Comparison of ENCODE assay signal across 23 cellular contexts in genomic region chr21:44980562-44981489, GRCh38. TPM values are rescaled to one million over a fixed set of nuclear protein-coding genes. Genes with fewer than 3 reads are reported as not detected.
A peak's percentile ranks its signal among the peaks of the same experiment; 100 is the strongest.
DNase-seq lines count a peak whose midpoint lies in the region; TF ChIP-seq lines count a peak whose summit lies in the region.
"Had no signal": no experiment of that assay in that cellular context is flagged by ENCODE, and none has a peak within 500 bp of the region (broad histone marks: within the 10 kb centered on the region; RNA-seq: fewer than 3 reads in every experiment).

No MANE protein-coding gene starts in this region.

- peak overlapping the region in 7 of 11 experiments; percentile 18 to 46 (median 38); a peak in 11 of 22 replicates for H3K4me2 ChIP-seq in BLaER1 treated with 17β-estradiol and CSF1 and Interleukin-3, amounts not matched to agents 10 nM and 100 nM

- H3K4me1 Mint-ChIP-seq in endodermal cell: no peaks in the 10 kb centered on the region
- peaks cover 2% of the 10 kb centered on the region for H3K4me1 Mint-ChIP-seq in progenitor cell of endocrine pancreas (ENCODE audit: low read depth)
- H3K4me1 Mint-ChIP-seq in HFFc6 (ENCODE audit: low read depth): peaks cover 4% of the 10 kb centered on the region; the same call in 1 of the 2 replicates

- H4K20me1 ChIP-seq in BLaER1 treated with 17β-estradiol and CSF1 and Interleukin-3, amounts not matched to agents 10 nM and 100 nM: peaks cover 8 to 77% (median 42%) of the 10 kb centered on the region in 11 experiments; a peak in 21 of 22 replicates

- H3K36me3 Mint-ChIP-seq in endodermal cell (ENCODE audit: low read depth): peaks cover 12% of the 10 kb centered on the region
- peaks cover 2% of the 10 kb centered on the region for H3K36me3 Mint-ChIP-seq in progenitor cell of endocrine pancreas (ENCODE audit: insufficient read depth)
- H3K36me3 Mint-ChIP-seq in HFFc6 (ENCODE audit: low read depth): no peaks in the 10 kb centered on the region

- no peak overlapping the region for H3K4me3 ChIP-seq in BLaER1 treated with 17β-estradiol and CSF1 and Interleukin-3, amounts not matched to agents 10 nM and 100 nM
- H3K4me3 ChIP-seq in HUES48 (ENCODE audit: low read depth, low read length) (no peak overlapping the region), endodermal cell (ENCODE audit: low read length) (no peak overlapping the region)
- H3K4me3 ChIP-seq: left lung, mucosa of descending colon, SJCRH30, thyroid gland had no signal

- peaks cover 10 to 34% (median 20%) of the 10 kb centered on the region in 11 experiments; a peak in 20 of 22 replicates for H3K36me3 ChIP-seq in BLaER1 treated with 17β-estradiol and CSF1 and Interleukin-3, amounts not matched to agents 10 nM and 100 nM
- H3K36me3 ChIP-seq in HUES48 (ENCODE audit: control insufficient read depth, insufficient read depth, low read length) (peaks cover 10% of the 10 kb centered on the region; the same call in 1 of the 2 replicates), endodermal cell (ENCODE audit: control insufficient read depth, insufficient read depth, low read length) (no peaks in the 10 kb centered on the region)

- 90% methylated on average over 30 to 38 of the region's 38 CpGs for WGBS in endodermal cell (ENCODE audit: insufficient coverage in 1 of 2, insufficient read length in 1 of 2), 2 experiments

- no peak for DNase-seq in endodermal cell
- no peak for DNase-seq in progenitor cell of endocrine pancreas (ENCODE audit: low spot score, unreplicated experiment)
- no peak for DNase-seq in stimulated activated naive CD4-positive, alpha-beta T cell treated with Interleukin-2 at 50 U/mL for 16 hours (lab: John Stamatoyannopoulos, UW)
- no peak for DNase-seq in NCI-H2029 (lab: John Stamatoyannopoulos, UW)
- no peak for DNase-seq in HFFc6
- DNase-seq: activated effector memory CD4-positive, alpha-beta T cell treated with anti-CD3 and anti-CD28 coated beads, Interleukin-2, amount 50 U/mL, for 16 hours; amniotic stem cell; cerebellar nuclear complex; DMS79 treated with DMSO at 0.1 percent for 48 hours; effector CD8-positive, alpha-beta T cell; mucosa of descending colon; NCI-H1694 treated with DMSO at 0.1 percent for 48 hours; NCI-H2227 treated with DMSO at 0.1 percent for 48 hours; NCI-H82; nucleus accumbens; PC-3; SJCRH30; stimulated activated CD4-positive, alpha-beta T cell treated with anti-CD3 and anti-CD28 coated beads, Interleukin-15, amount 100 ng/mL, for 24 hours; thyroid gland had no signal

- H3K9ac ChIP-seq in BLaER1 treated with 17β-estradiol and CSF1 and Interleukin-3, amounts not matched to agents 10 nM and 100 nM: 0 out of 22 replicates have a peak overlapping the region, but pooled peaks of 1 of the 11 experiments have one; percentile 27
- no peak overlapping the region for H3K9ac ChIP-seq in HUES48 (ENCODE audit: low read depth, low read length)
- H3K9ac ChIP-seq in endodermal cell (ENCODE audit: extremely low read depth, low read length, poor library complexity, severe bottlenecking): no peak overlapping the region

- H3K27ac Mint-ChIP-seq in endodermal cell: peak overlapping the region; percentile 70
- peak overlapping the region; percentile 31 for H3K27ac Mint-ChIP-seq in progenitor cell of endocrine pancreas
- no peak overlapping the region for H3K27ac Mint-ChIP-seq in HFFc6
- H3K27ac Mint-ChIP-seq: T-helper 1 cell treated with Interleukin-12 subunit alpha and Interleukin-12 subunit beta and Interleukin-4 antibody, amounts not matched to agents 30 μg/mL and 1 μg/mL, for 36 hours had no signal

- H3K27me3 Mint-ChIP-seq in endodermal cell (ENCODE audit: insufficient read depth) (no peaks in the 10 kb centered on the region), progenitor cell of endocrine pancreas (no peaks in the 10 kb centered on the region), HFFc6 (ENCODE audit: insufficient read depth) (no peaks in the 10 kb centered on the region; the same call in none of the 2 replicates)

- H3K4me1 ChIP-seq in BLaER1 treated with 17β-estradiol and CSF1 and Interleukin-3, amounts not matched to agents 10 nM and 100 nM: peaks cover 29 to 79% (median 73%) of the 10 kb centered on the region in 10 experiments
- no peaks in the 10 kb centered on the region for H3K4me1 ChIP-seq in HUES48 (ENCODE audit: control insufficient read depth, insufficient read depth, low read length)
- H3K4me1 ChIP-seq in endodermal cell (ENCODE audit: control insufficient read depth, insufficient read depth, low read length): no peaks in the 10 kb centered on the region

- no peaks in the 10 kb centered on the region for H3K9me3 Mint-ChIP-seq in endodermal cell
- no peaks in the 10 kb centered on the region for H3K9me3 Mint-ChIP-seq in progenitor cell of endocrine pancreas (ENCODE audit: low read depth)
- H3K9me3 Mint-ChIP-seq in HFFc6: no peaks in the 10 kb centered on the region
- H3K9me3 Mint-ChIP-seq: T-helper 1 cell treated with Interleukin-12 subunit alpha and Interleukin-12 subunit beta and Interleukin-4 antibody, amounts not matched to agents 30 μg/mL and 1 μg/mL, for 36 hours had no signal

- H3K27me3 ChIP-seq in BLaER1 treated with 17β-estradiol and CSF1 and Interleukin-3, amounts not matched to agents 10 nM and 100 nM: peaks cover 0 to 20% (median 0%) of the 10 kb centered on the region in 11 experiments; a peak in 8 of 22 replicates
- no peaks in the 10 kb centered on the region for H3K27me3 ChIP-seq in HUES48 (ENCODE audit: control insufficient read depth, insufficient read depth, low read length)
- no peaks in the 10 kb centered on the region for H3K27me3 ChIP-seq in endodermal cell (ENCODE audit: control insufficient read depth, insufficient read depth, low read length, poor library complexity, severe bottlenecking)
- H3K27me3 ChIP-seq: left lung, SJCRH30, thyroid gland had no signal

- TF ChIP-seq CTCF in endodermal cell (conservative IDR thresholded peaks at IDR 0.05): no peak
- no peak for TF ChIP-seq CTCF in progenitor cell of endocrine pancreas (IDR thresholded peaks at IDR 0.05; ENCODE audit: unreplicated experiment)
- no peak for TF ChIP-seq CTCF in HFFc6 (IDR thresholded peaks at IDR 0.05)

- H3K27ac ChIP-seq in BLaER1 treated with 17β-estradiol and CSF1 and Interleukin-3, amounts not matched to agents 10 nM and 100 nM: 0 out of 22 replicates have a peak overlapping the region, but pooled peaks of 1 of the 11 experiments have one; percentile 14
- H3K27ac ChIP-seq in HUES48 (ENCODE audit: low read depth, low read length) (peak overlapping the region; percentile 35), endodermal cell (ENCODE audit: low read depth, low read length) (peak overlapping the region; percentile 64)
- H3K27ac ChIP-seq: left lung, SJCRH30, thyroid gland had no signal

- H3K4me3 Mint-ChIP-seq in endodermal cell (no peak overlapping the region), progenitor cell of endocrine pancreas (ENCODE audit: low read depth) (no peak overlapping the region), HFFc6 (no peak overlapping the region)
- H3K4me3 Mint-ChIP-seq: T-helper 1 cell treated with Interleukin-12 subunit alpha and Interleukin-12 subunit beta and Interleukin-4 antibody, amounts not matched to agents 30 μg/mL and 1 μg/mL, for 36 hours had no signal

- H3K9me3 ChIP-seq in BLaER1 treated with 17β-estradiol and CSF1 and Interleukin-3, amounts not matched to agents 10 nM and 100 nM (replicated peaks in 1 of 11): no peaks in the 10 kb centered on the region
- H3K9me3 ChIP-seq in HUES48 (ENCODE audit: control insufficient read depth, insufficient read depth, low read length) (no peaks in the 10 kb centered on the region), endodermal cell (ENCODE audit: control insufficient read depth, low read length) (no peaks in the 10 kb centered on the region)
- H3K9me3 ChIP-seq: left lung, mucosa of descending colon, SJCRH30, thyroid gland had no signal

RNA-seq across cellular contexts. Expression of gene SLX9, which starts 41.0 kb away (rescaled TPM):
- total RNA-seq in endodermal cell (10 to 100 TPM; 38.0 to 48.9 TPM), progenitor cell of endocrine pancreas (33.1 and 36.0 TPM in 2 replicates)
- 27.9 TPM for polyA plus RNA-seq in endodermal cell (2013, experiment 1 of 2)
- polyA plus RNA-seq in endodermal cell (2013, experiment 2 of 2): 24.0 TPM
- total RNA-seq in HFFc6 (2021; fragmentation: NEBNext Ultra II Directional; extraction: Animal tissue kit (Norgen Biotek cat#: 25700)): 10 to 100 TPM; 27.7 to 34.7 (median 31.5) TPM
